ENCODE assay signal across 18 cellular contexts in genomic region chr11:117606211-117606610, GRCh38.
DNase-seq lines count a peak whose midpoint lies in the region; ATAC-seq and TF ChIP-seq lines count a peak whose summit lies in the region.
"Had no signal": no experiment of that assay in that cellular context is flagged by ENCODE, and none has a peak within 500 bp of the region (broad histone marks: within the 10 kb centered on the region; RNA-seq: fewer than 3 reads in every experiment).

No MANE protein-coding gene starts in this region.

- H2BK15ac ChIP-seq in mesendoderm (replicated peaks; ENCODE audit: low read depth), result no peak overlapping the region

- no peak overlapping the region for H3K4me2 ChIP-seq in mesendoderm (ENCODE audit: low read length)

- H3K27me3 ChIP-seq in mesendoderm (ENCODE audit: insufficient read depth, low read length, poor library complexity), result no peaks in the 10 kb centered on the region
- H3K27me3 ChIP-seq in esophagus muscularis mucosa, result peaks cover 0 to 14% (median 0%) of the 10 kb centered on the region in 4 donors
- H3K27me3 ChIP-seq: vagina had no signal

- H3K4me3 ChIP-seq in mesendoderm (ENCODE audit: low read length), result no peak overlapping the region
- no peak overlapping the region for H3K4me3 ChIP-seq in esophagus muscularis mucosa
- H3K4me3 ChIP-seq: vagina had no signal

- H3K4me1 ChIP-seq in mesendoderm (ENCODE audit: control insufficient read depth, low read depth, low read length) (peaks cover 4% of the 10 kb centered on the region), esophagus muscularis mucosa (peaks cover 0 to 6% (median 0%) of the 10 kb centered on the region in 4 donors)
- H3K4me1 ChIP-seq: vagina had no signal

- H3K36me3 ChIP-seq in mesendoderm (ENCODE audit: control insufficient read depth, insufficient read depth, low read length) (no peaks in the 10 kb centered on the region), esophagus muscularis mucosa (no peaks in the 10 kb centered on the region)
- H3K36me3 ChIP-seq: vagina had no signal

- H3K36me3 Mint-ChIP-seq in activated T-cell treated with anti-CD3 and anti-CD28 coated beads, Interleukin-2, amount 50 U/mL, for 4 hours (ENCODE audit: insufficient read depth), result no peaks in the 10 kb centered on the region
- H3K36me3 Mint-ChIP-seq: activated naive CD4-positive, alpha-beta T cell treated with anti-CD3 and anti-CD28 coated beads, Interleukin-2, amount 50 U/mL, for 24 hours; naive thymus-derived CD8-positive, alpha-beta T cell; WTC11 had no signal

- no peak for TF ChIP-seq EP300 in esophagus muscularis mucosa (IDR thresholded peaks at IDR 0.05)

- no peak overlapping the region for H4K5ac ChIP-seq in mesendoderm (ENCODE audit: low read length)

- H3K4ac ChIP-seq in mesendoderm (ENCODE audit: low read depth, low read length), result no peak overlapping the region

- no peak overlapping the region for H2BK120ac ChIP-seq in mesendoderm (ENCODE audit: low read depth, low read length)

- H2BK5ac ChIP-seq in mesendoderm (ENCODE audit: low read length), result no peak overlapping the region

- H3K4me1 Mint-ChIP-seq in activated T-cell treated with anti-CD3 and anti-CD28 coated beads, Interleukin-2, amount 50 U/mL, for 4 hours (ENCODE audit: low read depth), result peaks cover 21% of the 10 kb centered on the region

- no CpG with 5 or more reads among the region's 5 CpGs for WGBS in mesendoderm (ENCODE audit: extremely low coverage, insufficient coverage, low lambda C conversion rate)
- WGBS in esophagus muscularis mucosa, result 63% methylated on average over 5 of the region's 5 CpGs

- intact Hi-C loops in esophagus muscularis mucosa (cut with DNase I), result no loop called here

- H4K8ac ChIP-seq in mesendoderm (ENCODE audit: low read depth, low read length), result no peak overlapping the region

- peaks cover 4% of the 10 kb centered on the region for H3K27me3 Mint-ChIP-seq in activated T-cell treated with anti-CD3 and anti-CD28 coated beads, Interleukin-2, amount 50 U/mL, for 4 hours (ENCODE audit: low read depth)
- H3K27me3 Mint-ChIP-seq: activated naive CD4-positive, alpha-beta T cell treated with anti-CD3 and anti-CD28 coated beads, Interleukin-2, amount 50 U/mL, for 24 hours had no signal

- no peak overlapping the region for H2AK5ac ChIP-seq in mesendoderm (ENCODE audit: low read length)

- TF ChIP-seq CTCF in esophagus muscularis mucosa (IDR thresholded peaks at IDR 0.05), result no peak

- no peak overlapping the region for H3K4me3 Mint-ChIP-seq in activated T-cell treated with anti-CD3 and anti-CD28 coated beads, Interleukin-2, amount 50 U/mL, for 4 hours
- H3K4me3 Mint-ChIP-seq: activated naive CD4-positive, alpha-beta T cell treated with anti-CD3 and anti-CD28 coated beads, Interleukin-2, amount 50 U/mL, for 24 hours; WTC11 had no signal

- ATAC-seq in activated T-cell treated with anti-CD3 and anti-CD28 coated beads, Interleukin-2, amount 50 U/mL, for 4 hours, result peak; percentile 71 to 74
- ATAC-seq in GM19023 (IDR thresholded peaks at IDR 0.05; ENCODE audit: unreplicated experiment), result peak; percentile 56
- ATAC-seq in HG03354 (IDR thresholded peaks at IDR 0.05; ENCODE audit: poor library complexity, severe bottlenecking, unreplicated experiment), result peak; percentile 49
- no peak for ATAC-seq in GM21360 (IDR thresholded peaks at IDR 0.05; ENCODE audit: unreplicated experiment)
- ATAC-seq: naive thymus-derived CD8-positive, alpha-beta T cell; WTC11 had no signal

- no peaks in the 10 kb centered on the region for H3K79me1 ChIP-seq in mesendoderm (ENCODE audit: low read length)

- H3K23ac ChIP-seq in mesendoderm (ENCODE audit: low read length), result no peak overlapping the region

- no peak for TF ChIP-seq POLR2A in esophagus muscularis mucosa (IDR thresholded peaks at IDR 0.05; ENCODE audit: low read depth)

- H3K9me3 ChIP-seq in esophagus muscularis mucosa, result no peaks in the 10 kb centered on the region
- H3K9me3 ChIP-seq: vagina had no signal

- H3K27ac ChIP-seq in mesendoderm (ENCODE audit: low read depth, low read length) (no peak overlapping the region), esophagus muscularis mucosa (replicated peaks in 1 of 4) (no peak overlapping the region)
- H3K27ac ChIP-seq: vagina had no signal

- H3K18ac ChIP-seq in mesendoderm (ENCODE audit: low read length), result no peak overlapping the region

- H3K9ac ChIP-seq in mesendoderm (ENCODE audit: low read length), result no peak overlapping the region

- H3K56ac ChIP-seq in mesendoderm (ENCODE audit: low read length), result peak overlapping the region; percentile 37

- no peak for DNase-seq in activated T-cell treated with anti-CD3 and anti-CD28 coated beads, Interleukin-2, amount 50 U/mL, for 4 hours
- DNase-seq in activated T-cell treated with anti-CD3 and anti-CD28 coated beads for 4 hours (no peak), mesendoderm (no peak), epidermal melanocyte (ENCODE audit: insufficient read length, low spot score) (no peak), esophagus muscularis mucosa (ENCODE audit: extremely low spot score) (no peak)
- DNase-seq: cerebellar nuclear complex; erythroblast; naive thymus-derived CD8-positive, alpha-beta T cell; NCI-H2171; retina; stimulated activated CD4-positive, alpha-beta T cell treated with anti-CD3 and anti-CD28 coated beads, Interleukin-4, amount 100 ng/mL, for 1 hour; stimulated activated naive CD4-positive, alpha-beta T cell had no signal

- no peaks in the 10 kb centered on the region for H3K9me3 Mint-ChIP-seq in activated T-cell treated with anti-CD3 and anti-CD28 coated beads, Interleukin-2, amount 50 U/mL, for 4 hours
- H3K9me3 Mint-ChIP-seq: activated naive CD4-positive, alpha-beta T cell treated with anti-CD3 and anti-CD28 coated beads, Interleukin-2, amount 50 U/mL, for 24 hours; naive thymus-derived CD8-positive, alpha-beta T cell; WTC11 had no signal

- no peaks in the 10 kb centered on the region for H3K79me2 ChIP-seq in mesendoderm (ENCODE audit: control insufficient read depth, insufficient read depth, low read length)
